Comparison of ENCODE assay signal across 11 cellular contexts in genomic region chr2:30686000-30686399, GRCh38.
DNase-seq lines count a peak whose midpoint lies in the region; ATAC-seq, FAIRE-seq and TF ChIP-seq lines count a peak whose summit lies in the region.
"Had no signal": no experiment of that assay in that cellular context is flagged by ENCODE, and none has a peak within 500 bp of the region (broad histone marks: within the 10 kb centered on the region; RNA-seq: fewer than 3 reads in every experiment).

No MANE protein-coding gene starts in this region.

- H3K27me3 ChIP-seq in mammary epithelial cell (ENCODE audit: insufficient read depth, low read length) (no peaks in the 10 kb centered on the region), endothelial cell of umbilical vein (ENCODE audit: control insufficient read depth in 2 of 2, insufficient read depth in 2 of 2, low read length in 2 of 2) (no peaks in the 10 kb centered on the region), thoracic aorta (replicated peaks; ENCODE audit: insufficient read depth) (no peaks in the 10 kb centered on the region), prostate gland (replicated peaks; ENCODE audit: insufficient read depth) (no peaks in the 10 kb centered on the region)

- H3K9me3 ChIP-seq in mammary epithelial cell (replicated peaks; ENCODE audit: insufficient read depth, low read length) (no peaks in the 10 kb centered on the region), endothelial cell of umbilical vein (replicated peaks; ENCODE audit: control insufficient read depth, insufficient read depth, low read length) (no peaks in the 10 kb centered on the region), thoracic aorta (no peaks in the 10 kb centered on the region), prostate gland (no peaks in the 10 kb centered on the region)

- H3K27ac Mint-ChIP-seq in MCF 10A (ENCODE audit: low read depth, unreplicated experiment): no peak overlapping the region

- H3K9me3 Mint-ChIP-seq in MCF 10A (ENCODE audit: unreplicated experiment): no peaks in the 10 kb centered on the region

- in situ Hi-C loops in mammary epithelial cell (cut with MboI; ENCODE audit: low sequenced_read_pairs in 2 of 2): no loop called here

- TF ChIP-seq POLR2A in endothelial cell of umbilical vein (IDR thresholded peaks at IDR 0.05; ENCODE audit: low read depth, low read length) (no peak), prostate gland (IDR thresholded peaks at IDR 0.05) (no peak)

- CTCF ChIA-PET in mammary epithelial cell (lab: Charles Lee; ENCODE audit: low non-redundant PET): no interaction called here
- CTCF ChIA-PET in MCF 10A (lab: Yijun Ruan, JAX): interaction anchor here (1.4 to 2.8 kb wide), 4 partner anchors 17 to 478 kb away, joined by 5 to 10 read pairs (median 6); no protein-coding TSS in a partner anchor
- CTCF ChIA-PET in endothelial cell of umbilical vein (lab: Charles Lee): interaction anchor here (1.3 to 1.8 kb wide), 4 partner anchors 25 to 521 kb away, joined by 3 to 7 read pairs (median 6); no protein-coding TSS in a partner anchor

- POLR2A ChIA-PET in MCF 10A (lab: Yijun Ruan, JAX) (no interaction called here), endothelial cell of umbilical vein (lab: Charles Lee) (no interaction called here)

- BruUV-seq in mammary epithelial cell (replicated peaks; lab: Mats Ljungman, UMichigan): no TSS peak
- no TSS peak for BruUV-seq in MCF 10A (replicated peaks; lab: Mats Ljungman, UMichigan)
- no TSS peak for BruUV-seq in endothelial cell of umbilical vein (replicated peaks; lab: Mats Ljungman, UMichigan)

- H3K4me1 ChIP-seq in mammary epithelial cell (ENCODE audit: insufficient read depth, low read length): no peaks in the 10 kb centered on the region
- H3K4me1 ChIP-seq in endothelial cell of umbilical vein (ENCODE audit: control insufficient read depth, extremely low read depth, insufficient read depth, low read length): no peaks in the 10 kb centered on the region
- H3K4me1 ChIP-seq in thoracic aorta (ENCODE audit: control insufficient read depth in 1 of 2, low read depth in 2 of 2): peaks cover 20 to 54% of the 10 kb centered on the region in 2 donors
- no peaks in the 10 kb centered on the region for H3K4me1 ChIP-seq in prostate gland (replicated peaks)

- DNase-seq in mammary epithelial cell (no peak), MCF 10A (ENCODE audit: unreplicated experiment) (no peak), NCI-H2196 treated with DMSO at 0.1 percent for 48 hours (lab: John Stamatoyannopoulos, UW; ENCODE audit: unreplicated experiment) (peak; percentile 25), endothelial cell of umbilical vein (ENCODE audit: low read depth, low spot score) (no peak), thoracic aorta (ENCODE audit: low spot score) (no peak), prostate gland (ENCODE audit: low spot score) (no peak)
- no peak for DNase-seq in stimulated activated CD4-positive, alpha-beta T cell treated with anti-CD3 and anti-CD28 coated beads, Interleukin-12 subunit alpha, Interleukin-12 subunit beta, amount 100 ng/mL, for 4 hours
- DNase-seq: amygdala, kidney, Right ventricle myocardium superior had no signal

- no peak overlapping the region for H3K9ac ChIP-seq in mammary epithelial cell (ENCODE audit: insufficient read depth, low read length)
- H3K9ac ChIP-seq in endothelial cell of umbilical vein (replicated peaks; ENCODE audit: extremely low read depth, insufficient read depth, low read length): no peak overlapping the region

- H3K4me3 ChIP-seq in mammary epithelial cell (replicated peaks in 1 of 3; ENCODE audit: insufficient read depth in 1 of 3, low read depth in 2 of 3, low read length in 3 of 3) (no peak overlapping the region), endothelial cell of umbilical vein (replicated peaks in 1 of 3; ENCODE audit: insufficient read depth in 1 of 3, low read depth in 1 of 3, low read length in 3 of 3) (no peak overlapping the region), thoracic aorta (no peak overlapping the region), prostate gland (no peak overlapping the region)

- dilution Hi-C loops in mammary epithelial cell (cut with HindIII; ENCODE audit: low sequenced_read_pairs): loop anchor here (10.0 kb wide), 1 partner anchor 501 kb away; no protein-coding TSS in a partner anchor
- dilution Hi-C loops in endothelial cell of umbilical vein (cut with MboI; ENCODE audit: extremely low pct_ligation_motif_present, low sequenced_read_pairs): no loop called here

- H3K36me3 ChIP-seq in mammary epithelial cell (ENCODE audit: insufficient read depth, low read length) (no peaks in the 10 kb centered on the region), endothelial cell of umbilical vein (ENCODE audit: control insufficient read depth in 2 of 2, extremely low read depth in 1 of 2, insufficient read depth in 2 of 2, low read length in 2 of 2) (no peaks in the 10 kb centered on the region), thoracic aorta (no peaks in the 10 kb centered on the region), prostate gland (no peaks in the 10 kb centered on the region)

- 81% methylated on average over 2 of the region's 2 CpGs for WGBS in mammary epithelial cell (ENCODE audit: low coverage, missing lambda C conversion rate)
- WGBS in prostate gland: 68% methylated on average over 2 of the region's 2 CpGs

- H3K79me2 ChIP-seq in mammary epithelial cell (ENCODE audit: insufficient read depth, low read length) (no peaks in the 10 kb centered on the region), endothelial cell of umbilical vein (ENCODE audit: control insufficient read depth, insufficient read depth, low read length) (no peaks in the 10 kb centered on the region)

- H3K36me3 Mint-ChIP-seq in MCF 10A (ENCODE audit: insufficient read depth, unreplicated experiment): no peaks in the 10 kb centered on the region

- ATAC-seq in thoracic aorta (ENCODE audit: insufficient number of reproducible peaks, low FRiP score, low read depth) (no peak), HG02885 (IDR thresholded peaks at IDR 0.05; ENCODE audit: poor library complexity, unreplicated experiment) (no peak)

- FAIRE-seq in endothelial cell of umbilical vein (lab: Jason Lieb, UNC): no peak
- FAIRE-seq: kidney had no signal

- no peak overlapping the region for H3K4me3 Mint-ChIP-seq in MCF 10A (ENCODE audit: unreplicated experiment)

- no peaks in the 10 kb centered on the region for H3K4me1 Mint-ChIP-seq in MCF 10A (ENCODE audit: insufficient read depth, unreplicated experiment)

- no peaks in the 10 kb centered on the region for H3K27me3 Mint-ChIP-seq in MCF 10A (ENCODE audit: insufficient read depth, unreplicated experiment)

- H2AFZ ChIP-seq in mammary epithelial cell (ENCODE audit: low read depth, low read length) (no peak overlapping the region), endothelial cell of umbilical vein (ENCODE audit: low read depth, low read length) (no peak overlapping the region)

- TF ChIP-seq CTCF in mammary epithelial cell (conservative IDR thresholded peaks at IDR 0.05 in 1 of 2, IDR thresholded peaks at IDR 0.05 in 1 of 2; ENCODE audit: extremely low read depth in 1 of 2, insufficient read depth in 1 of 2, low read depth in 1 of 2, low read length in 2 of 2) (peak; percentile 27 to 33), MCF 10A (IDR thresholded peaks at IDR 0.05; ENCODE audit: unreplicated experiment) (no peak), endothelial cell of umbilical vein (IDR thresholded peaks at IDR 0.05; ENCODE audit: extremely low read depth in 1 of 2, insufficient read depth in 1 of 2, low read depth in 1 of 2, low read length in 2 of 2) (peak; percentile 16 to 19), thoracic aorta (IDR thresholded peaks at IDR 0.05) (peak; percentile 23), prostate gland (IDR thresholded peaks at IDR 0.05) (no peak)

- H4K20me1 ChIP-seq in mammary epithelial cell (ENCODE audit: insufficient read depth, low read length) (no peaks in the 10 kb centered on the region), endothelial cell of umbilical vein (replicated peaks; ENCODE audit: control insufficient read depth, extremely low read depth, insufficient read depth, low read length) (no peaks in the 10 kb centered on the region)

- intact Hi-C loops in mammary epithelial cell (cut with micrococcal nuclease) (no loop called here), MCF 10A (cut with micrococcal nuclease) (no loop called here), endothelial cell of umbilical vein (cut with micrococcal nuclease) (no loop called here), prostate gland (cut with DNase I) (loop anchor here (10.0 kb wide), 1 partner anchor 181 kb away; no protein-coding TSS in a partner anchor)

- H3K27ac ChIP-seq in mammary epithelial cell (ENCODE audit: insufficient read depth, low read depth, low read length): no peak overlapping the region
- no peak overlapping the region for H3K27ac ChIP-seq in endothelial cell of umbilical vein (ENCODE audit: insufficient read depth, low read depth, low read length)
- H3K27ac ChIP-seq in thoracic aorta: peak overlapping the region in 1 of 2 donors; percentile 27
- no peak overlapping the region for H3K27ac ChIP-seq in prostate gland

- H3K9me1 ChIP-seq in endothelial cell of umbilical vein (replicated peaks; ENCODE audit: control insufficient read depth, extremely low read depth, insufficient read depth, low read length): no peaks in the 10 kb centered on the region

- no peak overlapping the region for H3K4me2 ChIP-seq in mammary epithelial cell (ENCODE audit: insufficient read depth, low read depth, low read length)
- no peak overlapping the region for H3K4me2 ChIP-seq in endothelial cell of umbilical vein (ENCODE audit: insufficient read depth, low read length)

TF ChIP-seq in endothelial cell of umbilical vein, 7 proteins besides CTCF, POLR2A, EP300 and RAD21:
- TF ChIP-seq MYC (IDR thresholded peaks at IDR 0.05; ENCODE audit: low read depth, low read length): no peak
- no peak for TF ChIP-seq MAX (IDR thresholded peaks at IDR 0.05; ENCODE audit: insufficient read depth, insufficient read length)
- TF ChIP-seq GATA2 (IDR thresholded peaks at IDR 0.05; ENCODE audit: insufficient read depth, insufficient read length, low read depth, low read length): no peak
- no peak for TF ChIP-seq POLR2AphosphoS5 (IDR thresholded peaks at IDR 0.05; ENCODE audit: insufficient read depth, low read depth, low read length)
- no peak for TF ChIP-seq EZH2 (IDR thresholded peaks at IDR 0.05; ENCODE audit: borderline replicate concordance, low read depth, low read length, severe bottlenecking)
- TF ChIP-seq FOS (IDR thresholded peaks at IDR 0.05; ENCODE audit: borderline replicate concordance, insufficient read depth, low read length): no peak
- no peak for TF ChIP-seq JUN (IDR thresholded peaks at IDR 0.05; ENCODE audit: borderline replicate concordance, insufficient read depth, insufficient read length, low read depth)

Comparison
In these comparisons a context has a peak if more than half of its experiments do, and no peak if none do; other contexts are left out.
1. CTCF ChIP-seq: peak in mammary epithelial cell (2 of 2), endothelial cell of umbilical vein (2 of 2) and thoracic aorta (single experiment); none in MCF 10A (single experiment) and prostate gland (0 of 4).